9 cellular contexts compared by ENCODE assay signal in genomic region chr12:78865297-78865955, GRCh38. TPM values are rescaled to one million over a fixed set of nuclear protein-coding genes. Genes with fewer than 3 reads are reported as not detected.
DNase-seq lines count a peak whose midpoint lies in the region; ATAC-seq, FAIRE-seq and TF ChIP-seq lines count a peak whose summit lies in the region.
"Had no signal": no experiment of that assay in that cellular context is flagged by ENCODE, and none has a peak within 500 bp of the region (broad histone marks: within the 10 kb centered on the region; RNA-seq: fewer than 3 reads in every experiment).

No MANE protein-coding gene starts in this region.

- no peak overlapping the region for H3K14ac ChIP-seq in H1 (ENCODE audit: insufficient read length)
- no peak overlapping the region for H3K14ac ChIP-seq in trophoblast cell (ENCODE audit: low read length)

- H2BK15ac ChIP-seq in H1 (ENCODE audit: low read length): no peak overlapping the region

- H2BK120ac ChIP-seq in H1 (replicated peaks; ENCODE audit: low read depth, low read length) (no peak overlapping the region), trophoblast cell (ENCODE audit: insufficient read depth, low read length, poor library complexity) (no peak overlapping the region)

- H3K27ac ChIP-seq in H1 (ENCODE audit: low read depth, low read length) (no peak overlapping the region), trophoblast cell (ENCODE audit: low read depth, low read length) (no peak overlapping the region)

- WGBS in H1 (ENCODE audit: extremely low coverage in 1 of 2, insufficient coverage in 1 of 2, insufficient read length in 1 of 2, insufficient replicate concordance in 2 of 2, low coverage in 1 of 2, low lambda C conversion rate in 2 of 2, missing lambda C conversion rate in 1 of 2), 2 experiments: 2 to 100% methylated on average over 1 to 9 of the region's 11 CpGs
- WGBS in trophoblast cell (ENCODE audit: extremely low coverage, insufficient coverage, insufficient read length): 100% methylated on average over 2 of the region's 11 CpGs

- DNase-seq in DMS79 treated with DMSO at 0.1 percent for 48 hours (lab: John Stamatoyannopoulos, UW) (peak; percentile 53), NCI-H446 (lab: John Stamatoyannopoulos, UW) (peak; percentile 63 to 73), H1 (ENCODE audit: low read depth in 1 of 2, low spot score in 2 of 2) (no peak), trophoblast cell (no peak)
- DNase-seq in activated naive CD4-positive, alpha-beta T cell treated with anti-CD3 and anti-CD28 coated beads, Interleukin-2, amount 10 ng/mL, durations not matched to agents 7 days and 5 days: no peak
- DNase-seq in activated T-cell treated with anti-CD3 and anti-CD28 coated beads, Interleukin-2, amount 50 U/mL, for 72 hours: no peak

- ATAC-seq in GM18909 (IDR thresholded peaks at IDR 0.05; ENCODE audit: poor library complexity, unreplicated experiment) (no peak), HG03159 (IDR thresholded peaks at IDR 0.05; ENCODE audit: unreplicated experiment) (no peak)
- no peak for ATAC-seq in activated T-cell treated with anti-CD3 and anti-CD28 coated beads, Interleukin-2, amount 50 U/mL, for 72 hours (replicated peaks in 1 of 2)

- peaks cover 4% of the 10 kb centered on the region for H3K23me2 ChIP-seq in H1 (ENCODE audit: low read depth, low read length)

- no peak overlapping the region for H4K12ac ChIP-seq in trophoblast cell (ENCODE audit: low read depth, low read length)

- H3K4ac ChIP-seq in H1 (replicated peaks; ENCODE audit: insufficient read length, low read depth, low read length) (no peak overlapping the region), trophoblast cell (ENCODE audit: low read depth, low read length) (no peak overlapping the region)

- H3K27me3 Mint-ChIP-seq in activated naive CD4-positive, alpha-beta T cell treated with anti-CD3 and anti-CD28 coated beads, Interleukin-2, amount 10 ng/mL, durations not matched to agents 7 days and 5 days: peaks cover 24% of the 10 kb centered on the region
- peaks cover 27% of the 10 kb centered on the region for H3K27me3 Mint-ChIP-seq in activated T-cell treated with anti-CD3 and anti-CD28 coated beads, Interleukin-2, amount 50 U/mL, for 72 hours (ENCODE audit: low read depth)

- no peak overlapping the region for H2BK20ac ChIP-seq in H1 (ENCODE audit: low read length)

- H3K4me1 ChIP-seq in H1 (replicated peaks in 1 of 4; ENCODE audit: control insufficient read depth in 3 of 4, insufficient read depth in 4 of 4, low read length in 3 of 4) (peaks cover 0 to 6% (median 0%) of the 10 kb centered on the region in 4 experiments; a peak in 3 of 7 replicates), trophoblast cell (ENCODE audit: control insufficient read depth in 1 of 2, insufficient read depth in 2 of 2, low read length in 2 of 2) (peaks cover 6 to 10% of the 10 kb centered on the region in 2 experiments)

- H2AFZ ChIP-seq in H1 (ENCODE audit: low read length) (no peak overlapping the region), trophoblast cell (ENCODE audit: insufficient read depth, low read length, poor library complexity) (no peak overlapping the region)

- peaks cover 0 to 2% of the 10 kb centered on the region in 2 experiments for H4K20me1 ChIP-seq in H1 (replicated peaks in 1 of 2; ENCODE audit: control insufficient read depth in 1 of 2, insufficient read depth in 2 of 2, low read length in 2 of 2)

- H3K56ac ChIP-seq in H1 (replicated peaks; ENCODE audit: insufficient read length, low read depth, low read length): peak overlapping the region; percentile 62

- no peak overlapping the region for H4K91ac ChIP-seq in H1 (replicated peaks; ENCODE audit: insufficient read length, low read length)
- H4K91ac ChIP-seq in trophoblast cell (ENCODE audit: low read depth, low read length): no peak overlapping the region

- H3K4me3 ChIP-seq in H1 (ENCODE audit: extremely low read depth in 1 of 4, insufficient read depth in 2 of 4, low read depth in 3 of 4, low read length in 4 of 4): peak overlapping the region; percentile 82 to 86 (median 84)
- no peak overlapping the region for H3K4me3 ChIP-seq in trophoblast cell (ENCODE audit: low read depth, low read length)

- H3K4me3 Mint-ChIP-seq in activated naive CD4-positive, alpha-beta T cell treated with anti-CD3 and anti-CD28 coated beads, Interleukin-2, amount 10 ng/mL, durations not matched to agents 7 days and 5 days: no peak overlapping the region
- H3K4me3 Mint-ChIP-seq in activated T-cell treated with anti-CD3 and anti-CD28 coated beads, Interleukin-2, amount 50 U/mL, for 72 hours: peak overlapping the region in 1 of 2 donors; percentile 17

- H3K27ac Mint-ChIP-seq in activated naive CD4-positive, alpha-beta T cell treated with anti-CD3 and anti-CD28 coated beads, Interleukin-2, amount 10 ng/mL, durations not matched to agents 7 days and 5 days: no peak overlapping the region
- H3K27ac Mint-ChIP-seq in activated T-cell treated with anti-CD3 and anti-CD28 coated beads, Interleukin-2, amount 50 U/mL, for 72 hours: no peak overlapping the region

- no peaks in the 10 kb centered on the region for H3K9me3 ChIP-seq in H1 (ENCODE audit: insufficient read depth in 2 of 2, low read depth in 1 of 2, low read length in 1 of 2)
- no peaks in the 10 kb centered on the region for H3K9me3 ChIP-seq in trophoblast cell (ENCODE audit: insufficient read depth, low read depth, low read length)

- H3K23ac ChIP-seq in H1 (ENCODE audit: insufficient read length) (no peak overlapping the region), trophoblast cell (ENCODE audit: low read length) (no peak overlapping the region)

- CTCF ChIA-PET in H1 (lab: Charles Lee; ENCODE audit: partially characterized antibody): interaction anchor here (0.7 to 2.3 kb wide), 6 partner anchors 13 to 124 kb away, joined by 3 to 8 read pairs (median 3); no protein-coding TSS in a partner anchor
- CTCF ChIA-PET in activated naive CD4-positive, alpha-beta T cell treated with anti-CD3 and anti-CD28 coated beads, Interleukin-2, amount 10 ng/mL, durations not matched to agents 7 days and 5 days (lab: Charles Lee): no interaction called here

- H3K27me3 ChIP-seq in H1 (replicated peaks in 1 of 4; ENCODE audit: control insufficient read depth in 3 of 4, extremely low read depth in 1 of 4, insufficient read depth in 3 of 4, low read length in 3 of 4): no peaks in the 10 kb centered on the region
- peaks cover 2% of the 10 kb centered on the region for H3K27me3 ChIP-seq in trophoblast cell (ENCODE audit: insufficient read depth, low read length)

- no peak overlapping the region for H4K5ac ChIP-seq in H1 (ENCODE audit: insufficient read length, low read depth, low read length)

- H3K9ac ChIP-seq in H1 (replicated peaks in 1 of 4; ENCODE audit: extremely low read depth in 1 of 4, low read depth in 3 of 4, low read length in 3 of 4) (peak overlapping the region in 3 of 4 experiments; percentile 50 to 70 (median 60); a peak in 2 of 7 replicates), trophoblast cell (ENCODE audit: low read length) (no peak overlapping the region)

- no peak for TF ChIP-seq RAD21 in H1 (IDR thresholded peaks at IDR 0.05 in 1 of 2, conservative IDR thresholded peaks at IDR 0.05 in 1 of 2; ENCODE audit: low read depth in 2 of 2, low read length in 2 of 2)

- H3K79me2 ChIP-seq in H1 (ENCODE audit: control insufficient read depth in 1 of 2, insufficient read depth in 2 of 2, low read length in 2 of 2) (peaks cover 5 to 57% of the 10 kb centered on the region in 2 experiments), trophoblast cell (ENCODE audit: control insufficient read depth, insufficient read depth, low read length, poor library complexity) (no peaks in the 10 kb centered on the region)

- no peak for TF ChIP-seq EP300 in H1 (IDR thresholded peaks at IDR 0.05; ENCODE audit: borderline replicate concordance in 1 of 2, low read depth in 2 of 2, low read length in 2 of 2)

- no peaks in the 10 kb centered on the region for H3K9me3 Mint-ChIP-seq in activated naive CD4-positive, alpha-beta T cell treated with anti-CD3 and anti-CD28 coated beads, Interleukin-2, amount 10 ng/mL, durations not matched to agents 7 days and 5 days
- peaks cover 0 to 2% of the 10 kb centered on the region in 2 donors for H3K9me3 Mint-ChIP-seq in activated T-cell treated with anti-CD3 and anti-CD28 coated beads, Interleukin-2, amount 50 U/mL, for 72 hours

- POLR2A ChIA-PET in H1 (lab: Charles Lee; ENCODE audit: partially characterized antibody): interaction anchor here (0.8 to 2.6 kb wide), 6 partner anchors 9 to 29 kb away, joined by 3 to 9 read pairs (median 4); no protein-coding TSS in a partner anchor

- H2BK5ac ChIP-seq in H1 (ENCODE audit: low read depth, low read length) (peak overlapping the region; percentile 77; the same call in 1 of the 2 replicates), trophoblast cell (ENCODE audit: low read depth, low read length, poor library complexity) (no peak overlapping the region)

- H3K36me3 Mint-ChIP-seq in activated naive CD4-positive, alpha-beta T cell treated with anti-CD3 and anti-CD28 coated beads, Interleukin-2, amount 10 ng/mL, durations not matched to agents 7 days and 5 days: no peaks in the 10 kb centered on the region
- H3K36me3 Mint-ChIP-seq in activated T-cell treated with anti-CD3 and anti-CD28 coated beads, Interleukin-2, amount 50 U/mL, for 72 hours (ENCODE audit: insufficient read depth in 2 of 2): peaks cover 0 to 3% of the 10 kb centered on the region in 2 donors

- no peaks in the 10 kb centered on the region for H3K4me1 Mint-ChIP-seq in activated naive CD4-positive, alpha-beta T cell treated with anti-CD3 and anti-CD28 coated beads, Interleukin-2, amount 10 ng/mL, durations not matched to agents 7 days and 5 days
- H3K4me1 Mint-ChIP-seq in activated T-cell treated with anti-CD3 and anti-CD28 coated beads, Interleukin-2, amount 50 U/mL, for 72 hours (ENCODE audit: low read depth): no peaks in the 10 kb centered on the region

- H3K79me1 ChIP-seq in H1 (ENCODE audit: low read depth, low read length) (no peaks in the 10 kb centered on the region), trophoblast cell (ENCODE audit: low read length) (no peaks in the 10 kb centered on the region)

- H3K18ac ChIP-seq in H1 (ENCODE audit: extremely low read depth, low read length) (peak overlapping the region; percentile 79; the same call in 1 of the 2 replicates), trophoblast cell (ENCODE audit: low read length) (no peak overlapping the region)

- TF ChIP-seq POLR2A in H1 (IDR thresholded peaks at IDR 0.05; ENCODE audit: control extremely low read depth in 1 of 2, low read depth in 2 of 2, low read length in 2 of 2): no peak

- H2AK5ac ChIP-seq in H1 (ENCODE audit: low read depth, low read length) (no peak overlapping the region), trophoblast cell (ENCODE audit: low read length) (no peak overlapping the region)

- no peak overlapping the region for H2BK12ac ChIP-seq in H1 (ENCODE audit: low read depth, low read length)
- H2BK12ac ChIP-seq in trophoblast cell (ENCODE audit: low read length): no peak overlapping the region

- no peak for TF ChIP-seq CTCF in H1 (IDR thresholded peaks at IDR 0.05; ENCODE audit: control extremely low read depth in 1 of 3, insufficient read depth in 1 of 3, low read depth in 1 of 3, low read length in 3 of 3)

- H3K36me3 ChIP-seq in H1 (ENCODE audit: control insufficient read depth in 2 of 4, insufficient read depth in 4 of 4, low read length in 3 of 4): no peaks in the 10 kb centered on the region; a peak in 1 of 8 replicates
- H3K36me3 ChIP-seq in trophoblast cell (ENCODE audit: control insufficient read depth in 1 of 2, insufficient read depth in 2 of 2, low read length in 2 of 2): no peaks in the 10 kb centered on the region

- FAIRE-seq in H1 (lab: Jason Lieb, UNC): no peak
- FAIRE-seq: GM12878 had no signal

- H3K4me2 ChIP-seq in H1 (ENCODE audit: insufficient read depth in 1 of 2, low read depth in 2 of 2, low read length in 2 of 2): peak overlapping the region; percentile 83
- peak overlapping the region; percentile 95 for H3K4me2 ChIP-seq in trophoblast cell (ENCODE audit: low read length)

- H4K8ac ChIP-seq in H1 (ENCODE audit: extremely low read depth, insufficient read depth, low read length): no peak overlapping the region
- no peak overlapping the region for H4K8ac ChIP-seq in trophoblast cell (ENCODE audit: low read depth, low read length)

RNA-seq across cellular contexts. Expression of gene SYT1, which starts 0.9 kb away (rescaled TPM):
- 34.6 and 35.3 TPM in 2 replicates for total RNA-seq in H1 (2021; fragmentation: NEBNext Ultra II Directional; extraction: Animal tissue kit (Norgen Biotek cat#: 25700))
- polyA plus RNA-seq in H1 (2011; rRNA removed): 7.0 and 11.0 TPM in 2 replicates
- polyA plus RNA-seq in H1 (2011; cell fraction: cytosol; rRNA removed): 10.7 TPM
- polyA plus RNA-seq in H1 (2011; cell fraction: nucleus; rRNA removed): 13.2 TPM
- polyA plus RNA-seq in H1 (2012, experiment 1 of 2): 13.5 to 25.3 TPM (median 15.7 TPM) in 4 replicates
- 1.5 TPM for polyA plus RNA-seq in H1 (2012, experiment 2 of 2)
- polyA plus RNA-seq in H1 (2013, experiment 1 of 2): 55.5 TPM
- polyA plus RNA-seq in H1 (2013, experiment 2 of 2): 62.8 TPM
- 22.1 and 26.7 TPM in 2 replicates for polyA minus RNA-seq in H1 (2011; rRNA and poly(A)+ RNA removed)
- polyA minus RNA-seq in H1 (2011; cell fraction: cytosol; rRNA and poly(A)+ RNA removed): 17.3 TPM
- polyA minus RNA-seq in H1 (2011; cell fraction: nucleus; rRNA and poly(A)+ RNA removed): 75.8 TPM
- polyA plus RNA-seq in trophoblast cell (2013): 1.1 and 1.4 TPM in 2 replicates
- total RNA-seq in activated T-cell treated with anti-CD3 and anti-CD28 coated beads, Interleukin-2, amount 50 U/mL, for 72 hours: not detected

Comparison
In these comparisons a context has a peak if more than half of its experiments do, and no peak if none do; other contexts are left out.
1. DNase-seq: peak in DMS79 treated with DMSO at 0.1 percent for 48 hours (single experiment) and NCI-H446 (2 of 2); none in H1 (0 of 2), trophoblast cell (0 of 2), activated naive CD4-positive, alpha-beta T cell treated with anti-CD3 and anti-CD28 coated beads, Interleukin-2, amount 10 ng/mL, durations not matched to agents 7 days and 5 days (single experiment) and activated T-cell treated with anti-CD3 and anti-CD28 coated beads, Interleukin-2, amount 50 U/mL, for 72 hours (0 of 2).
2. RNA of gene SYT1, which starts 0.9 kb away (total RNA-seq): 34.6 to 35.3 TPM in H1; not detected in activated T-cell treated with anti-CD3 and anti-CD28 coated beads, Interleukin-2, amount 50 U/mL, for 72 hours; every median in the first group is over 10 times any median in the second.